ENCODE assay signal across 8 cellular contexts in the genomic region with DNA sequence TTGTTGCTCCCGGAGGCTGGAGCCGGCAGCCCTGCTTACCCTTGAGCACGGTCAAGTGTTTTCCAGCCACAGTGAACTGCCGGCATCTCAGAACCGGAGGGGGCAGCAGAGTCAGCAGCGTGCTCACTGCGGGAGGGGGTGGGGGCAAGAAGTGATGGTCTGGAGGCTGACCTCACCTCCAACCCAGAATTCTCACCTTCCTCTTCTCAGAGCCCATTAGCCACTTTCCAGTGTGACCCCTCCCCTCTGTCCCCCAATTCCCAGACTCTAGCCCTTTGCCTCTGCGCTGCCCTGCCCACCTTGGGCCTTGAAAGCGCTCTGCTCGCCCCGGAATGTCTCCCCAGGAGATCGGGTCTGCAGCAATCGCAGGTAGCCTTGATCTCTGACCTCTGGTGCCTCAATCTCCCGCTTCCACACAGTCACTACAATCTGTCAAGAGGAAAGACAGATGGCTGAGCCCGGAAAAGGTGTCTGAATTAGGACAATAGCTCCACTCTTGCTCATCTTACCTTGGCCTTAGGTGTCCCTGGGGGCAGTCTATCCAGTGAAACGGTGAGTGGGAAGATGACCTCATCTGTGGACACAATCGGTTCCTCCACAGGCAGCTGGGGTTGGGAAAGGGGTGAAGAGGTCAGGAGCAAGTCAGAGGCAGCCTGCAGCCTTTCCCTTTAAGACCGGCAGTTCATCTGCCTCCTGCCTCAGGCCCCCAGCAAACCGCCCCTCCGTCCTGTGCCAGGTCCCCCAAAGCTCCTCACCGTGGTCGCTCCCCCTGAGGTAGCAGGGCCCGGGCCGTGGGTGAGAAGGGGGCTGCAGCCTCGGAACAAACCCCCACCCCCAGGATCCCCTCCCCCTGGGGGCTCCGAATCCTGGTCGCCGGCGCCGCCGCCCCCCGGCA. TPM values are rescaled to one million over a fixed set of nuclear protein-coding genes. Genes with fewer than 3 reads are reported as not detected.
DNase-seq lines count a peak whose midpoint lies in the region; ATAC-seq and TF ChIP-seq lines count a peak whose summit lies in the region.

No MANE protein-coding gene starts in this region.

- H3K4me1 Mint-ChIP-seq in endothelial cell (ENCODE audit: unreplicated experiment) = peaks cover 25% of the 10 kb centered on the region

- H3K4me3 ChIP-seq in GM12875 (ENCODE audit: low read depth, low read length) = peak overlapping the region; percentile 78
- H3K4me3 ChIP-seq in mucosa of descending colon = peak overlapping the region; percentile 75

- H3K9me3 Mint-ChIP-seq in endothelial cell (ENCODE audit: unreplicated experiment) = no peaks in the 10 kb centered on the region

- peak overlapping the region; percentile 91 for H3K27ac ChIP-seq in 22Rv1

- peaks cover 53% of the 10 kb centered on the region for H3K4me1 ChIP-seq in mucosa of descending colon (ENCODE audit: low read depth)

- no peaks in the 10 kb centered on the region for H3K36me3 ChIP-seq in mucosa of descending colon (ENCODE audit: low read depth)

- no peak for TF ChIP-seq CTCF in 22Rv1 (IDR thresholded peaks at IDR 0.05)
- TF ChIP-seq CTCF in GM12875 (IDR thresholded peaks at IDR 0.05; ENCODE audit: borderline replicate concordance, insufficient read depth, low read depth, low read length) = peak; percentile 23; the same call in 1 of the 2 replicates
- no peak for TF ChIP-seq CTCF in endothelial cell (IDR thresholded peaks at IDR 0.05; ENCODE audit: unreplicated experiment)
- no peak for TF ChIP-seq CTCF in mucosa of descending colon (IDR thresholded peaks at IDR 0.05)

- peak overlapping the region; percentile 84 for H3K4me3 Mint-ChIP-seq in endothelial cell (ENCODE audit: unreplicated experiment)

- H3K27ac Mint-ChIP-seq in endothelial cell (ENCODE audit: unreplicated experiment) = peak overlapping the region; percentile 38

- DNase-seq in RPMI8226 (peak; percentile 25), endothelial cell (ENCODE audit: low spot score) (peak; percentile 39), mucosa of descending colon (peak in 2 of 3 donors; percentile 54 to 72), epidermal melanocyte (ENCODE audit: insufficient read length, low spot score) (no peak)
- DNase-seq in activated effector memory CD4-positive, alpha-beta T cell treated with anti-CD3 and anti-CD28 coated beads, Interleukin-2, amount 50 U/mL, for 16 hours = no peak

- peaks cover 16% of the 10 kb centered on the region for H3K36me3 Mint-ChIP-seq in endothelial cell (ENCODE audit: low read depth, unreplicated experiment)

- peak; percentile 37 for ATAC-seq in mucosa of descending colon
- no peak for ATAC-seq in GM21619 (IDR thresholded peaks at IDR 0.05; ENCODE audit: unreplicated experiment)

- intact Hi-C loops in mucosa of descending colon (cut with DNase I, micrococcal nuclease) = no loop called here

- no peaks in the 10 kb centered on the region for H3K9me3 ChIP-seq in mucosa of descending colon

- peaks cover 19% of the 10 kb centered on the region for H3K27me3 Mint-ChIP-seq in endothelial cell (ENCODE audit: unreplicated experiment)

RNA-seq across cellular contexts. Expression of a gene that starts 0.9 kb away (rescaled TPM):
- total RNA-seq in endothelial cell (ENCODE audit: unreplicated experiment) (30.2 TPM), mucosa of descending colon (10 to 100 TPM; 36.7 to 78.9 (median 49.0) TPM)

RNA-seq across cellular contexts. Expression of a gene that starts 8.9 kb away (rescaled TPM):
- total RNA-seq in endothelial cell (ENCODE audit: unreplicated experiment) (68.6 TPM), mucosa of descending colon (100 to 1,000 TPM; 135 to 221 (median 187) TPM)

RNA-seq across cellular contexts. Expression of a gene that starts 10.8 kb away (rescaled TPM):
- total RNA-seq in endothelial cell (ENCODE audit: unreplicated experiment) (4.4 TPM), mucosa of descending colon (1 to 10 TPM; 5.4 to 8.0 (median 6.1) TPM)

RNA-seq across cellular contexts. Expression of a gene that starts 19.6 kb away (rescaled TPM):
- total RNA-seq in endothelial cell (ENCODE audit: unreplicated experiment) (27.2 TPM), mucosa of descending colon (1 to 10 TPM; 3.4 to 6.2 (median 5.1) TPM)

RNA-seq across cellular contexts. Expression of a gene that starts 20.1 kb away (rescaled TPM):
- 1.9 TPM for total RNA-seq in endothelial cell (ENCODE audit: unreplicated experiment)
- 1 to 10 TPM; 2.4 to 6.4 (median 2.8) TPM for total RNA-seq in mucosa of descending colon

Comparison
In these comparisons a context has a peak if more than half of its experiments do, and no peak if none do; other contexts are left out.
1. DNase-seq: peak in RPMI8226 (single experiment), endothelial cell (single experiment) and mucosa of descending colon (2 of 3); none in activated effector memory CD4-positive, alpha-beta T cell treated with anti-CD3 and anti-CD28 coated beads, Interleukin-2, amount 50 U/mL, for 16 hours (single experiment) and epidermal melanocyte (single experiment).